In genomic region chr20:50931306-50932015, GRCh38 we compare ENCODE assay signal across 8 cellular contexts. TPM values are rescaled to one million over a fixed set of nuclear protein-coding genes. Genes with fewer than 3 reads are reported as not detected.
DNase-seq lines count a peak whose midpoint lies in the region; ATAC-seq, FAIRE-seq and TF ChIP-seq lines count a peak whose summit lies in the region.

ADNP (minus strand) TSS chr20:50931437; CDS start chr20:50903996, 27,441 bp downstream.

- CTCF ChIA-PET in BJ (lab: Yijun Ruan, JAX), result interaction anchor here (0.6 to 11.7 kb wide), 17 partner anchors 9 to 1658 kb away, joined by 3 to 152 read pairs (median 3); partner anchors contain the start of genes BCAS4, DPM1 and MOCS3
- CTCF ChIA-PET in activated CD4-positive, alpha-beta T cell treated with anti-CD3 and anti-CD28 coated beads for 36 hours (lab: Charles Lee), result interaction anchor here (0.6 to 3.7 kb wide), 10 partner anchors 10 to 141 kb away, joined by 3 to 29 read pairs (median 4); partner anchors contain the start of genes BCAS4, DPM1 and MOCS3

- H3K27me3 Mint-ChIP-seq in activated CD4-positive, alpha-beta T cell treated with anti-CD3 and anti-CD28 coated beads for 36 hours, result no peaks in the 10 kb centered on the region
- no peaks in the 10 kb centered on the region for H3K27me3 Mint-ChIP-seq in chondrocyte (ENCODE audit: low read depth)

- H3K4me3 ChIP-seq in BJ (ENCODE audit: low read depth, low read length), result peak within 1 kb of the TSS; percentile 93

- H3K36me3 Mint-ChIP-seq in activated CD4-positive, alpha-beta T cell treated with anti-CD3 and anti-CD28 coated beads for 36 hours (ENCODE audit: low read depth), result peaks cover 45% of the 10 kb centered on the region
- peaks cover 8% of the 10 kb centered on the region for H3K36me3 Mint-ChIP-seq in chondrocyte (ENCODE audit: low read depth)

- peak within 1 kb of the TSS; percentile 94 for H3K27ac Mint-ChIP-seq in activated CD4-positive, alpha-beta T cell treated with anti-CD3 and anti-CD28 coated beads for 36 hours
- peak within 1 kb of the TSS; percentile 94 for H3K27ac Mint-ChIP-seq in chondrocyte (ENCODE audit: unreplicated experiment)

- H3K9me3 Mint-ChIP-seq in activated CD4-positive, alpha-beta T cell treated with anti-CD3 and anti-CD28 coated beads for 36 hours (ENCODE audit: low read depth), result no peaks in the 10 kb centered on the region
- H3K9me3 Mint-ChIP-seq in chondrocyte (ENCODE audit: low read depth), result no peaks in the 10 kb centered on the region

- intact Hi-C loops in activated CD4-positive, alpha-beta T cell treated with anti-CD3 and anti-CD28 coated beads for 36 hours (cut with DNase I, micrococcal nuclease), result loop anchor here (1.0 to 5.0 kb wide), 5 partner anchors 27 to 739 kb away; partner anchors contain the start of genes DPM1 (in 2 of the 2), MOCS3 (in 2 of the 2), CEBPB (in 1 of the 2) and NFATC2 (in 1 of the 2)

- H3K27me3 ChIP-seq in BJ (ENCODE audit: control insufficient read depth, insufficient read depth, low read length), result no peaks in the 10 kb centered on the region

- TF ChIP-seq CTCF in BJ (IDR thresholded peaks at IDR 0.05; ENCODE audit: insufficient read depth, low read depth, low read length) (peak; percentile 66), chondrocyte (IDR thresholded peaks at IDR 0.05) (peak; percentile 83)

- peak; percentile 43 for ATAC-seq in HG03457 (IDR thresholded peaks at IDR 0.05; ENCODE audit: unreplicated experiment)
- ATAC-seq in activated CD4-positive, alpha-beta T cell treated with anti-CD3 and anti-CD28 coated beads for 36 hours, result peak; percentile 65

- DNase-seq in BJ (ENCODE audit: low read depth) (no peak), GM19239 (ENCODE audit: insufficient read length, low spot score) (peak; percentile 66), NCI-H524 (lab: John Stamatoyannopoulos, UW) (peak; percentile 87 to 90), chondrocyte (ENCODE audit: low spot score) (no peak), kidney glomerular epithelial cell (lab: John Stamatoyannopoulos, UW) (peak; percentile 99)
- peak; percentile 92 for DNase-seq in activated CD4-positive, alpha-beta T cell treated with anti-CD3 and anti-CD28 coated beads for 36 hours
- peak; percentile 78 to 80 for DNase-seq in stimulated activated CD4-positive, alpha-beta T cell treated with anti-CD3 and anti-CD28 coated beads, Interleukin-15, amount 100 ng/mL, for 48 hours (ENCODE audit: low read depth in 2 of 2)

- H3K4me3 Mint-ChIP-seq in activated CD4-positive, alpha-beta T cell treated with anti-CD3 and anti-CD28 coated beads for 36 hours, result peak within 1 kb of the TSS; percentile 92
- peak within 1 kb of the TSS; percentile 87 for H3K4me3 Mint-ChIP-seq in chondrocyte (ENCODE audit: unreplicated experiment)

- FAIRE-seq in GM19239 (lab: Jason Lieb, UNC), result peak; percentile 76

- POLR2A ChIA-PET in BJ (lab: Charles Lee), result interaction anchor here (0.6 to 0.8 kb wide), 2 partner anchors 12 to 141 kb away, joined by 3 read pairs; no protein-coding TSS in a partner anchor
- POLR2A ChIA-PET in activated CD4-positive, alpha-beta T cell treated with anti-CD3 and anti-CD28 coated beads for 36 hours (lab: Charles Lee), result interaction anchor here (0.6 to 3.9 kb wide), 7 partner anchors 16 to 141 kb away, joined by 3 to 44 read pairs (median 3); partner anchors contain the start of genes BCAS4, DPM1 and MOCS3

- peaks cover 1% of the 10 kb centered on the region for H3K36me3 ChIP-seq in BJ (ENCODE audit: control insufficient read depth, insufficient read depth, low read length)

- peaks cover 38% of the 10 kb centered on the region for H3K4me1 Mint-ChIP-seq in activated CD4-positive, alpha-beta T cell treated with anti-CD3 and anti-CD28 coated beads for 36 hours
- peaks cover 42% of the 10 kb centered on the region for H3K4me1 Mint-ChIP-seq in chondrocyte (ENCODE audit: low read depth)

RNA-seq across cellular contexts. Expression of gene ADNP, which starts in this region (rescaled TPM):
- polyA plus RNA-seq in BJ (2011; rRNA removed), result 10.6 and 17.5 TPM in 2 replicates
- 28.8 and 39.4 TPM in 2 replicates for polyA minus RNA-seq in BJ (2011; rRNA and poly(A)+ RNA removed)
- total RNA-seq in activated CD4-positive, alpha-beta T cell treated with anti-CD3 and anti-CD28 coated beads for 36 hours, result 10 to 100 TPM; 61.0 to 86.1 TPM
- 56.8 to 60.2 TPM (median 58.9 TPM) in 3 replicates for total RNA-seq in chondrocyte

Comparison
In these comparisons a context has a peak if more than half of its experiments do, and no peak if none do; other contexts are left out.
1. DNase-seq: peak in GM19239 (single experiment), NCI-H524 (2 of 2), activated CD4-positive, alpha-beta T cell treated with anti-CD3 and anti-CD28 coated beads for 36 hours (single experiment), kidney glomerular epithelial cell (single experiment) and stimulated activated CD4-positive, alpha-beta T cell treated with anti-CD3 and anti-CD28 coated beads, Interleukin-15, amount 100 ng/mL, for 48 hours (2 of 2); none in BJ (single experiment) and chondrocyte (single experiment).